In the genomic region with DNA sequence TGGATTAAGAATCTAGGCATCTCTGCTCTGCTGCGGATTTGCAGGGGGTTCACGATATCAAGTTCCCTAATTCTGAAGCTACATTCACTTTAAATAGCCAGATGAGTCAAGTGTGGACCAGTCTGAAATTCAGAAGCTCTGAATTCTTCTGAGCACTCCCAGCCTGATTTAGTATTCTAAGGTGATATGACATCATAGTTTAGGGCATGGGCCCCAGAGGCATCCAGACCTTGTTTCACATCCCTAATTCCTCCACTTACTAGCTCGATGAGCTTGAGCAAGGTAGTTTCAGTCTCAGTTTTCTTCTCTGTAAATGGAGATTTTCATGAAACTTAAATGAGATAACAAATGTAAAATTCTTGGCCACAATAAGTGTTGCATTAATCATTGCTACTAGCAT, we compare ENCODE assay signal across 9 cellular contexts.
DNase-seq lines count a peak whose midpoint lies in the region; ATAC-seq and TF ChIP-seq lines count a peak whose summit lies in the region.
"Had no signal": no experiment of that assay in that cellular context is flagged by ENCODE, and none has a peak within 500 bp of the region (broad histone marks: within the 10 kb centered on the region; RNA-seq: fewer than 3 reads in every experiment).

No MANE protein-coding gene starts in this region.

- H3K9me2 ChIP-seq in Karpas-422 (replicated peaks; ENCODE audit: insufficient read depth, low read length): no peaks in the 10 kb centered on the region

- peaks cover 8% of the 10 kb centered on the region for H3K4me1 ChIP-seq in Karpas-422 (ENCODE audit: low read length)

- no peak overlapping the region for H2AFZ ChIP-seq in Karpas-422 (ENCODE audit: low read length)

- TF ChIP-seq CTCF in CD14-positive monocyte (IDR thresholded peaks at IDR 0.05) (no peak), natural killer cell (IDR thresholded peaks at IDR 0.05) (no peak)

- H3K4me3 ChIP-seq in Karpas-422 (ENCODE audit: low read length): no peak overlapping the region

- H3K4me3 Mint-ChIP-seq in CD14-positive monocyte (no peak overlapping the region), natural killer cell (no peak overlapping the region)

- no peak overlapping the region for H3K27ac ChIP-seq in Karpas-422 (ENCODE audit: low read length)

- H3K9me3 Mint-ChIP-seq in CD14-positive monocyte (peaks cover 0 to 8% (median 2%) of the 10 kb centered on the region in 7 donors), natural killer cell (no peaks in the 10 kb centered on the region)

- peaks cover 0 to 1% (median 0%) of the 10 kb centered on the region in 3 donors for H3K27me3 Mint-ChIP-seq in CD14-positive monocyte (ENCODE audit: low read depth in 3 of 3)
- H3K27me3 Mint-ChIP-seq in natural killer cell (ENCODE audit: low read depth in 2 of 2): no peaks in the 10 kb centered on the region

- H3K27me3 ChIP-seq in Karpas-422 (ENCODE audit: low read length): no peaks in the 10 kb centered on the region

- peak overlapping the region; percentile 31 for H3K4me2 ChIP-seq in Karpas-422 (ENCODE audit: low read depth, low read length, poor library complexity, severe bottlenecking)

- H3K4me1 Mint-ChIP-seq in CD14-positive monocyte (peaks cover 12% of the 10 kb centered on the region), natural killer cell (no peaks in the 10 kb centered on the region)

- no peaks in the 10 kb centered on the region for H3K9me3 ChIP-seq in Karpas-422 (ENCODE audit: low read length)

- ATAC-seq in HG02840 (IDR thresholded peaks at IDR 0.05; ENCODE audit: low FRiP score, unreplicated experiment) (peak; percentile 98), natural killer cell (no peak)

- H3K36me3 ChIP-seq in Karpas-422 (ENCODE audit: insufficient read depth, low read length): no peaks in the 10 kb centered on the region

- H4K20me1 ChIP-seq in Karpas-422 (ENCODE audit: insufficient read depth, low read depth, low read length): no peaks in the 10 kb centered on the region

- DNase-seq in CD14-positive monocyte (ENCODE audit: low spot score) (peak; percentile 44), GM19240 (ENCODE audit: insufficient read length, low spot score) (peak; percentile 37), Karpas-422 (peak; percentile 65), dedifferentiated amniotic fluid mesenchymal stem cell (ENCODE audit: extremely low spot score) (no peak), natural killer cell (no peak), kidney glomerular epithelial cell (lab: John Stamatoyannopoulos, UW) (no peak), activated T-cell treated with anti-CD3 and anti-CD28 coated beads for 4 hours (no peak)
- DNase-seq: activated CD8-positive, alpha-beta memory T cell treated with anti-CD3 and anti-CD28 coated beads, Interleukin-2, amount 50 U/mL, for 4 hours had no signal

- no peaks in the 10 kb centered on the region for H3K79me2 ChIP-seq in Karpas-422 (ENCODE audit: low read length)

- H3K27ac Mint-ChIP-seq in CD14-positive monocyte (peak overlapping the region in 3 of 7 donors; percentile 12 to 69 (median 13)), natural killer cell (no peak overlapping the region)

- H3K36me3 Mint-ChIP-seq in CD14-positive monocyte: peaks cover 0 to under 1% of the 10 kb centered on the region in 2 donors
- no peaks in the 10 kb centered on the region for H3K36me3 Mint-ChIP-seq in natural killer cell

- no peak overlapping the region for H3K9ac ChIP-seq in Karpas-422 (ENCODE audit: low read length)

- intact Hi-C loops in CD14-positive monocyte (cut with micrococcal nuclease): no loop called here
- intact Hi-C loops in natural killer cell (cut with micrococcal nuclease): no loop called here

Comparison
In these comparisons a context has a peak if more than half of its experiments do, and no peak if none do; other contexts are left out.
1. DNase-seq: peak in CD14-positive monocyte (single experiment), GM19240 (single experiment) and Karpas-422 (single experiment); none in dedifferentiated amniotic fluid mesenchymal stem cell (single experiment), natural killer cell (single experiment), kidney glomerular epithelial cell (single experiment) and activated T-cell treated with anti-CD3 and anti-CD28 coated beads for 4 hours (single experiment).